11 cellular contexts compared by ENCODE assay signal in the genomic region with DNA sequence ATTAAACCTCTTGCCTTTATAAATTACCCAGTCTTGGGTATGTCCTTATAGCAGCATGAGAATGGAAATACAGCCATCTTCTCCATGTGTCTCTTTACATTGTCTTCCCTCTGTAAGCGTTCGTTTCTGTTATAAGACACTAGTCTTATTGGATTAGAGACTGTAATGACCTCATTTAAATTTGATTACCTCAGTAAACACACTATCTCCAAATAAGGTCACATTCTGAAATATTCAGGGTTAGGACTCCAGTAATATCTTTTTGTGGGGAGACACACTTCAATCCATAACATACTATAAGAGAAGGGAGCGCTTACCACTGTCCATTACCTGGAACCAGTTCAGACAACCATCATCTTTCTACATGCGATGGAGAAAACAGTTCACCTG. TPM values are rescaled to one million over a fixed set of nuclear protein-coding genes. Genes with fewer than 3 reads are reported as not detected.
DNase-seq lines count a peak whose midpoint lies in the region; ATAC-seq and TF ChIP-seq lines count a peak whose summit lies in the region.
"Had no signal": no experiment of that assay in that cellular context is flagged by ENCODE, and none has a peak within 500 bp of the region (broad histone marks: within the 10 kb centered on the region; RNA-seq: fewer than 3 reads in every experiment).

No MANE protein-coding gene starts in this region.

- POLR2A ChIA-PET in activated CD8-positive, alpha-beta T cell treated with anti-CD3 and anti-CD28 coated beads, Interleukin-2, amount 10 ng/mL, durations not matched to agents 7 days and 5 days (lab: Charles Lee), result interaction anchor here (0.8 to 7.4 kb wide), 14 partner anchors 8 to 465 kb away, joined by 3 to 96 read pairs (median 6); a partner anchor contains a TSS

- H3K4me3 Mint-ChIP-seq in IgD-negative memory B cell, result peak overlapping the region; percentile 85 to 96 (median 94)
- H3K4me3 Mint-ChIP-seq in activated CD8-positive, alpha-beta T cell treated with anti-CD3 and anti-CD28 coated beads, Interleukin-2, amount 10 ng/mL, durations not matched to agents 7 days and 5 days, result peak overlapping the region; percentile 79
- H3K4me3 Mint-ChIP-seq in natural killer cell, result peak overlapping the region; percentile 79

- H2BK12ac ChIP-seq in neuronal stem cell (ENCODE audit: low read length), result no peak overlapping the region

- H3K4ac ChIP-seq in neuronal stem cell (ENCODE audit: low read length), result no peak overlapping the region

- no peak overlapping the region for H3K4me2 ChIP-seq in neuronal stem cell (ENCODE audit: insufficient read depth, low read length, poor library complexity, severe bottlenecking)

- no peaks in the 10 kb centered on the region for H3K79me1 ChIP-seq in neuronal stem cell (ENCODE audit: low read depth, low read length)

- ATAC-seq in activated CD8-positive, alpha-beta T cell treated with anti-CD3 and anti-CD28 coated beads, Interleukin-2, amount 10 ng/mL, durations not matched to agents 7 days and 5 days, result peak; percentile 21
- ATAC-seq in natural killer cell (peak in 2 of 3 donors; percentile 10 to 18), Right ventricle myocardium inferior (no peak), GM21360 (IDR thresholded peaks at IDR 0.05; ENCODE audit: unreplicated experiment) (no peak)
- ATAC-seq: body of pancreas, SK-N-SH treated with all-trans-retinoic acid at 6 μM for 48 hours had no signal

- no peak overlapping the region for H3K9ac ChIP-seq in neuronal stem cell (ENCODE audit: low read depth, low read length, poor library complexity)

- peak overlapping the region; percentile 76 for H3K4me3 ChIP-seq in GM06990 (replicated peaks; ENCODE audit: low read depth, low read length)
- no peak overlapping the region for H3K4me3 ChIP-seq in neuronal stem cell (ENCODE audit: low read length in 2 of 2)
- H3K4me3 ChIP-seq: body of pancreas had no signal

- WGBS in neuronal stem cell (ENCODE audit: extremely low coverage in 2 of 2, insufficient read length in 2 of 2, insufficient replicate concordance in 1 of 2), 2 donors, result no CpG with 5 or more reads among the region's 4 CpGs

- H3K36me3 Mint-ChIP-seq in IgD-negative memory B cell, result peaks cover 10% of the 10 kb centered on the region
- H3K36me3 Mint-ChIP-seq in activated CD8-positive, alpha-beta T cell treated with anti-CD3 and anti-CD28 coated beads, Interleukin-2, amount 10 ng/mL, durations not matched to agents 7 days and 5 days (ENCODE audit: low read depth), result peaks cover 34% of the 10 kb centered on the region
- H3K36me3 Mint-ChIP-seq in natural killer cell, result peaks cover 8% of the 10 kb centered on the region

- H3K4me1 Mint-ChIP-seq in IgD-negative memory B cell (peaks cover 39 to 68% (median 56%) of the 10 kb centered on the region in 3 donors), natural killer cell (peaks cover 57 to 61% of the 10 kb centered on the region in 2 donors)
- peaks cover 61% of the 10 kb centered on the region for H3K4me1 Mint-ChIP-seq in activated CD8-positive, alpha-beta T cell treated with anti-CD3 and anti-CD28 coated beads, Interleukin-2, amount 10 ng/mL, durations not matched to agents 7 days and 5 days (ENCODE audit: low read depth)

- no peak overlapping the region for H3K23ac ChIP-seq in neuronal stem cell (ENCODE audit: low read depth, low read length, poor library complexity)

- H3K27ac ChIP-seq in neuronal stem cell (replicated peaks; ENCODE audit: low read length), result no peak overlapping the region
- H3K27ac ChIP-seq: body of pancreas had no signal

- no peaks in the 10 kb centered on the region for H3K9me3 ChIP-seq in neuronal stem cell (replicated peaks in 1 of 2; ENCODE audit: control insufficient read depth in 2 of 2, insufficient read depth in 1 of 2, low read depth in 1 of 2, low read length in 2 of 2)
- H3K9me3 ChIP-seq: body of pancreas had no signal

- CTCF ChIA-PET in activated CD8-positive, alpha-beta T cell treated with anti-CD3 and anti-CD28 coated beads, Interleukin-2, amount 10 ng/mL, durations not matched to agents 7 days and 5 days (lab: Charles Lee), result interaction anchor here (1.2 to 4.2 kb wide), 4 partner anchors 9 to 353 kb away, joined by 3 to 24 read pairs (median 4); no protein-coding TSS in a partner anchor

- H2AK5ac ChIP-seq in neuronal stem cell (ENCODE audit: low read depth, low read length), result no peak overlapping the region

- TF ChIP-seq CTCF in GM06990 (IDR thresholded peaks at IDR 0.05; ENCODE audit: insufficient read depth, low read length, poor library complexity, severe bottlenecking) (no peak), natural killer cell (IDR thresholded peaks at IDR 0.05) (no peak)

- no peak overlapping the region for H3K14ac ChIP-seq in neuronal stem cell (ENCODE audit: low read length)

- no peak overlapping the region for H2BK120ac ChIP-seq in neuronal stem cell (ENCODE audit: low read depth, low read length)

- H3K36me3 ChIP-seq in GM06990 (ENCODE audit: control insufficient read depth, insufficient read depth, low read length), result no peaks in the 10 kb centered on the region
- no peaks in the 10 kb centered on the region for H3K36me3 ChIP-seq in neuronal stem cell (replicated peaks in 1 of 2; ENCODE audit: control insufficient read depth in 2 of 2, insufficient read depth in 2 of 2, low read length in 2 of 2)

- H3K27me3 Mint-ChIP-seq in IgD-negative memory B cell, result no peaks in the 10 kb centered on the region
- no peaks in the 10 kb centered on the region for H3K27me3 Mint-ChIP-seq in activated CD8-positive, alpha-beta T cell treated with anti-CD3 and anti-CD28 coated beads, Interleukin-2, amount 10 ng/mL, durations not matched to agents 7 days and 5 days (ENCODE audit: low read depth)
- no peaks in the 10 kb centered on the region for H3K27me3 Mint-ChIP-seq in natural killer cell (ENCODE audit: low read depth in 2 of 2)

- H4K91ac ChIP-seq in neuronal stem cell (ENCODE audit: low read depth, low read length, poor library complexity), result no peak overlapping the region

- H3K18ac ChIP-seq in neuronal stem cell (ENCODE audit: low read length), result no peak overlapping the region

- H2BK15ac ChIP-seq in neuronal stem cell (ENCODE audit: low read length), result no peak overlapping the region

- intact Hi-C loops in natural killer cell (cut with micrococcal nuclease), result loop anchor here (1.0 to 10.0 kb wide), 4 partner anchors 24 to 600 kb away; a partner anchor contains a TSS
- intact Hi-C loops in Right ventricle myocardium inferior (cut with DNase I), result no loop called here

- H3K27ac Mint-ChIP-seq in IgD-negative memory B cell (peak overlapping the region; percentile 99 to 100 (median 100)), natural killer cell (peak overlapping the region; percentile 93 to 97)
- H3K27ac Mint-ChIP-seq in activated CD8-positive, alpha-beta T cell treated with anti-CD3 and anti-CD28 coated beads, Interleukin-2, amount 10 ng/mL, durations not matched to agents 7 days and 5 days, result peak overlapping the region; percentile 89

- DNase-seq in GM06990 (ENCODE audit: extremely low read depth, insufficient read length) (peak; percentile 31), natural killer cell (no peak), Right ventricle myocardium inferior (ENCODE audit: missing footprints) (no peak), T1000 (lab: John Stamatoyannopoulos, UW) (no peak), neuronal stem cell (ENCODE audit: low spot score) (no peak)
- DNase-seq in activated CD8-positive, alpha-beta T cell treated with anti-CD3 and anti-CD28 coated beads, Interleukin-2, amount 10 ng/mL, durations not matched to agents 7 days and 5 days, result no peak
- DNase-seq: body of pancreas, mesenchymal stem cell had no signal

- no peak overlapping the region for H2AFZ ChIP-seq in neuronal stem cell (ENCODE audit: low read length)

- peaks cover 0 to 10% (median 3%) of the 10 kb centered on the region in 3 donors for H3K9me3 Mint-ChIP-seq in IgD-negative memory B cell
- no peaks in the 10 kb centered on the region for H3K9me3 Mint-ChIP-seq in activated CD8-positive, alpha-beta T cell treated with anti-CD3 and anti-CD28 coated beads, Interleukin-2, amount 10 ng/mL, durations not matched to agents 7 days and 5 days (ENCODE audit: insufficient read depth)
- H3K9me3 Mint-ChIP-seq in natural killer cell, result peaks cover 2 to 4% of the 10 kb centered on the region in 2 donors

- H4K8ac ChIP-seq in neuronal stem cell (ENCODE audit: low read depth, low read length), result no peak overlapping the region

- H3K4me1 ChIP-seq in neuronal stem cell (ENCODE audit: control insufficient read depth in 2 of 2, insufficient read depth in 1 of 2, low read depth in 1 of 2, low read length in 2 of 2), result peaks cover 13 to 22% of the 10 kb centered on the region in 2 donors
- H3K4me1 ChIP-seq: body of pancreas had no signal

- H3K27me3 ChIP-seq in GM06990 (replicated peaks; ENCODE audit: control insufficient read depth, insufficient read depth, low read length) (no peaks in the 10 kb centered on the region), neuronal stem cell (ENCODE audit: control insufficient read depth in 3 of 3, insufficient read depth in 3 of 3, low read depth in 1 of 3, low read length in 3 of 3) (no peaks in the 10 kb centered on the region)
- H3K27me3 ChIP-seq: body of pancreas had no signal

- no peak overlapping the region for H2BK5ac ChIP-seq in neuronal stem cell (ENCODE audit: low read length)

RNA-seq across cellular contexts. Expression of a gene that starts 34.3 kb away (rescaled TPM):
- polyA plus RNA-seq in IgD-negative memory B cell, result 147 TPM
- total RNA-seq in activated CD8-positive, alpha-beta T cell treated with anti-CD3 and anti-CD28 coated beads, Interleukin-2, amount 10 ng/mL, durations not matched to agents 7 days and 5 days, result 100 to 1,000 TPM; 136 to 137 TPM
- total RNA-seq in natural killer cell (100 to 1,000 TPM; 226 to 236 (median 233) TPM), Right ventricle myocardium inferior (44.2 TPM)
- polyA plus RNA-seq in neuronal stem cell (2013, experiment 1 of 2), result 32.0 TPM
- 31.8 TPM for polyA plus RNA-seq in neuronal stem cell (2013, experiment 2 of 2)

Comparison
In these comparisons a context has a peak if more than half of its experiments do, and no peak if none do; other contexts are left out.
1. ATAC-seq: peak in activated CD8-positive, alpha-beta T cell treated with anti-CD3 and anti-CD28 coated beads, Interleukin-2, amount 10 ng/mL, durations not matched to agents 7 days and 5 days (single experiment) and natural killer cell (2 of 3); none in Right ventricle myocardium inferior (single experiment) and GM21360 (single experiment).
2. Peak in every context shown above with its lines, with median percentiles within 50 percentile points of each other: H3K27ac Mint-ChIP-seq and H3K4me3 Mint-ChIP-seq.